25 cellular contexts compared by ENCODE assay signal in the genomic region with DNA sequence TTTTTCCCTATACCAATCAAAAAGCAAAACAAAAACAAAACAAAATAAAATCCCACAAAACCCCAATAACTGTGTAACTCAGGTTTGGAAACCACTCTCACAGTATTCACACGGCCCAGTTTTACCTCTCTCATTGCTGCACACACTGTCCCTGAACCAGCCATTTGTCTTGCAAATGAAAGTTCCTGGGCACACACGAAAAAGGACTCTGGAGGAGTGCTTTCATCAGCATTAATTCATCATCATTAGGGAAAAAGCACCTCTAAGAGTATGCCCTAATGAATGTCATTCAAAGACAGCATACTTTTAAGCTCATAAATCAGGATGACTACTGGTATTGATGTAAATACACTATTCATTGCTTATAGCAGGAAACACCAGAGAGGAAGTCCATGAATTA.
"Had no signal": no experiment of that assay in that cellular context is flagged by ENCODE, and none has a peak within 500 bp of the region (broad histone marks: within the 10 kb centered on the region; RNA-seq: fewer than 3 reads in every experiment).

No MANE protein-coding gene starts in this region.

- FAIRE-seq: HTR-8/SVneo, K562, RCC 7860 had no signal

- H3K27ac Mint-ChIP-seq: IgD-negative memory B cell, T-cell had no signal

- H3K4me3 Mint-ChIP-seq: IgD-negative memory B cell, T-cell had no signal

- H3K9me3 ChIP-seq: SJSA1 had no signal

- H3K9me3 Mint-ChIP-seq: IgD-negative memory B cell, T-cell had no signal

- H3K9ac ChIP-seq: KMS-11 had no signal

- DNase-seq: Kasumi-1, MV-4-11, NCI-H1048, NCI-H1105, NCI-H1436 treated with DMSO at 0.1 percent for 48 hours, NCI-H1694, NCI-H187 treated with DMSO at 0.1 percent for 48 hours, NCI-H2029 treated with DMSO at 0.1 percent for 48 hours, NCI-H2171 treated with DMSO at 0.1 percent for 48 hours, NCI-H345, NCI-H446 treated with DMSO at 0.1 percent for 48 hours, NCI-H510A treated with DMSO at 0.1 percent for 48 hours, NCI-H774, Right ventricle myocardium superior, RPMI8226, SIG-M5, T-cell had no signal

- H3K36me3 Mint-ChIP-seq: IgD-negative memory B cell, T-cell had no signal

- H3K4me3 ChIP-seq: K562, SJSA1, SK-N-MC had no signal

- H3K36me3 ChIP-seq: SJSA1 had no signal

- H3K27me3 ChIP-seq: SJSA1 had no signal

- H3K4me1 ChIP-seq: SJSA1 had no signal

- H3K27ac ChIP-seq: HL-60, KMS-11, SJSA1, SK-N-MC had no signal

- H3K4me1 Mint-ChIP-seq: IgD-negative memory B cell, T-cell had no signal

- H3K4me2 ChIP-seq: KMS-11 had no signal

- ATAC-seq: K562, T-cell had no signal
